13 cellular contexts compared by ENCODE assay signal in the genomic region with DNA sequence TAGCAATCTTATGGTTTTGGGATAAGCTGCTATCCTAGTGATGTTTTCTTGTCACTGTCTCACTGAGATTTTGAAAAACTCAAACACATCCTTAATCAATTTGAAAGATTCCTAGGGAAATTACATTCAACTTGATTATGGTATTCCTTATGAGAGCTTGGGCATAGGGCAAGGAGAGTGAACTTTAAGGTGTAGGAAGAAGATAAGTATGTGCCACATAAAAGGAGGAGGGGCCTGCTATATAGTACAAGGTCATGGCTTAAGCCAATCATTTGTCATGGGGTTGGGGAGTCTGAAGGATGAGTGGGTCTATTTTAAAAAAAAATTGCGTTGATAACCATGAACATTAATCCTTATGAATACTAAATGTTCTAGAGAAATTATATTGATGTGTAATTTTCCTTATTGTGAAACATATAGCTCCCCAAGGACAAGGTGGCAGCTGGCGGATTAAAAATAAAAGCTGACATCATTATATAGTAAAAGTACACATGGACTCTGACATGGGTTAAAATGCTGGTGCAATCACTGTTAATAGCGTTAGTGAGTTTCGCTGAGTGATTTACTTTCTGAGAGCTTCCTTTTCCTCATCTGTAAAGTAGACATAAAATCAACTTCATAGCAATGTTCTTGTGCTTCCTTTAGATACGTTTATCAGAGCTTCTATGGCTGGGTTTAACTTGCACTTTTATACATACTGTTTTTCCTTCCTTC. TPM values are rescaled to one million over a fixed set of nuclear protein-coding genes. Genes with fewer than 3 reads are reported as not detected.
A peak's percentile ranks its signal among the peaks of the same experiment; 100 is the strongest.
DNase-seq lines count a peak whose midpoint lies in the region; ATAC-seq, FAIRE-seq and TF ChIP-seq lines count a peak whose summit lies in the region.
"Had no signal": no experiment of that assay in that cellular context is flagged by ENCODE, and none has a peak within 500 bp of the region (broad histone marks: within the 10 kb centered on the region; RNA-seq: fewer than 3 reads in every experiment).

No MANE protein-coding gene starts in this region.

- H3K4me3 ChIP-seq in GM12878 (no peak overlapping the region), transverse colon (peak overlapping the region in 1 of 4 donors; percentile 16), brain microvascular endothelial cell (ENCODE audit: low read depth, low read length) (no peak overlapping the region)
- no peak overlapping the region for H3K4me3 ChIP-seq in naive thymus-derived CD4-positive, alpha-beta T cell (ENCODE audit: low read length)
- H3K4me3 ChIP-seq: ascending aorta, psoas muscle, uterus had no signal

- H3K27ac ChIP-seq in GM12878 (ENCODE audit: control insufficient read depth, insufficient read depth), result peak overlapping the region; percentile 66
- peak overlapping the region; percentile 74 to 82 (median 76) for H3K27ac ChIP-seq in transverse colon
- no peak overlapping the region for H3K27ac ChIP-seq in substantia nigra (ENCODE audit: low read depth, low read length, poor library complexity, severe bottlenecking)
- no peak overlapping the region for H3K27ac ChIP-seq in brain microvascular endothelial cell
- no peak overlapping the region for H3K27ac ChIP-seq in naive thymus-derived CD4-positive, alpha-beta T cell (ENCODE audit: low read depth, low read length)
- H3K27ac ChIP-seq: ascending aorta, psoas muscle, uterus had no signal

- CTCF ChIA-PET in GM12878 (lab: Yijun Ruan, JAX), result interaction anchor here (1.0 to 1.4 kb wide), 4 partner anchors 15 to 172 kb away, joined by 3 to 5 read pairs (median 4); no protein-coding TSS in a partner anchor
- CTCF ChIA-PET in naive thymus-derived CD4-positive, alpha-beta T cell (lab: Charles Lee), result interaction anchor here (1.2 kb wide), 1 partner anchor 72 kb away, joined by 3 read pairs; no protein-coding TSS in a partner anchor

- RAD21 ChIA-PET in GM12878 (lab: Charles Lee; ENCODE audit: unreplicated experiment), result interaction anchor here (0.9 to 1.5 kb wide), 6 partner anchors 9 to 116 kb away, joined by 3 to 6 read pairs (median 4); no protein-coding TSS in a partner anchor

- H2AFZ ChIP-seq in GM12878 (ENCODE audit: control insufficient read depth, low read depth, low read length), result peak overlapping the region; percentile 56

- H3K4me1 ChIP-seq in GM12878 (ENCODE audit: control insufficient read depth, insufficient read depth, low read length) (peaks cover 13% of the 10 kb centered on the region; the same call in 1 of the 2 replicates), transverse colon (peaks cover 8 to 75% (median 40%) of the 10 kb centered on the region in 4 donors)
- H3K4me1 ChIP-seq in naive thymus-derived CD4-positive, alpha-beta T cell (ENCODE audit: control insufficient read depth in 2 of 2, insufficient read depth in 2 of 2, low read length in 2 of 2), result no peaks in the 10 kb centered on the region
- H3K4me1 ChIP-seq: psoas muscle, uterus had no signal

- peak; percentile 6 for DNase-seq in activated CD4-positive, alpha-beta T cell treated with anti-CD3 and anti-CD28 coated beads, Interleukin-2, amount 10 ng/mL, durations not matched to agents 24 days and 14 days
- no peak for DNase-seq in activated CD4-positive, alpha-beta T cell treated with anti-CD3 and anti-CD28 coated beads for 48 hours
- DNase-seq in LHCN-M2 (ENCODE audit: low read depth), result peak; percentile 42
- no peak for DNase-seq in GM12878 (ENCODE audit: low read depth, low spot score)
- no peak for DNase-seq in transverse colon
- DNase-seq in substantia nigra (lab: John Stamatoyannopoulos, UW), result no peak
- DNase-seq in brain microvascular endothelial cell, result no peak
- no peak for DNase-seq in naive thymus-derived CD4-positive, alpha-beta T cell
- DNase-seq: activated CD8-positive, alpha-beta memory T cell treated with anti-CD3 and anti-CD28 coated beads, Interleukin-2, amount 50 U/mL, for 48 hours; psoas muscle; uterus had no signal

- SMC1A ChIA-PET in GM12878 (lab: Charles Lee; ENCODE audit: uncharacterized antibody, unreplicated experiment), result interaction anchor here (0.6 to 2.8 kb wide), 7 partner anchors 9 to 172 kb away, joined by 3 to 11 read pairs (median 7); partner anchors contain the start of gene GALNT7

- H3K9me3 Mint-ChIP-seq in activated CD4-positive, alpha-beta T cell treated with anti-CD3 and anti-CD28 coated beads, Interleukin-2, amount 10 ng/mL, durations not matched to agents 24 days and 14 days, result no peaks in the 10 kb centered on the region
- peaks cover 0 to 3% (median 0%) of the 10 kb centered on the region in 11 donors for H3K9me3 Mint-ChIP-seq in naive thymus-derived CD4-positive, alpha-beta T cell

- H3K36me3 ChIP-seq in GM12878 (ENCODE audit: control insufficient read depth in 2 of 2, insufficient read depth in 2 of 2, low read length in 1 of 2) (no peaks in the 10 kb centered on the region), transverse colon (no peaks in the 10 kb centered on the region), brain microvascular endothelial cell (replicated peaks) (no peaks in the 10 kb centered on the region)
- no peaks in the 10 kb centered on the region for H3K36me3 ChIP-seq in naive thymus-derived CD4-positive, alpha-beta T cell (ENCODE audit: control insufficient read depth in 2 of 3, insufficient read depth in 3 of 3, low read length in 3 of 3)
- H3K36me3 ChIP-seq: ascending aorta, uterus had no signal

- no peaks in the 10 kb centered on the region; the same call in 1 of the 3 replicates for H3K9me3 ChIP-seq in GM12878 (replicated peaks; ENCODE audit: control insufficient read depth, insufficient read depth, low read length)
- no peaks in the 10 kb centered on the region for H3K9me3 ChIP-seq in transverse colon
- no peaks in the 10 kb centered on the region for H3K9me3 ChIP-seq in naive thymus-derived CD4-positive, alpha-beta T cell (ENCODE audit: control insufficient read depth in 2 of 3, low read length in 3 of 3)
- H3K9me3 ChIP-seq: ascending aorta, psoas muscle, uterus had no signal

- H4K20me1 ChIP-seq in GM12878 (ENCODE audit: control insufficient read depth, insufficient read depth), result no peaks in the 10 kb centered on the region

- H3K27me3 Mint-ChIP-seq in activated CD4-positive, alpha-beta T cell treated with anti-CD3 and anti-CD28 coated beads, Interleukin-2, amount 10 ng/mL, durations not matched to agents 24 days and 14 days, result no peaks in the 10 kb centered on the region
- H3K27me3 Mint-ChIP-seq in naive thymus-derived CD4-positive, alpha-beta T cell, result no peaks in the 10 kb centered on the region

- TF ChIP-seq POLR2A in GM12878 (IDR thresholded peaks at IDR 0.05; ENCODE audit: low read depth, low read length) (no peak), transverse colon (IDR thresholded peaks at IDR 0.05) (peak; percentile 32)

- H3K27ac Mint-ChIP-seq in activated CD4-positive, alpha-beta T cell treated with anti-CD3 and anti-CD28 coated beads, Interleukin-2, amount 10 ng/mL, durations not matched to agents 24 days and 14 days, result no peak overlapping the region
- peak overlapping the region in 2 of 9 donors; percentile 6 to 17 for H3K27ac Mint-ChIP-seq in naive thymus-derived CD4-positive, alpha-beta T cell

- peaks cover 53% of the 10 kb centered on the region for H3K79me2 ChIP-seq in GM12878 (ENCODE audit: control insufficient read depth, insufficient read depth, low read length)

- POLR2A ChIA-PET in GM12878 (lab: Charles Lee), result interaction anchor here (0.6 kb wide), 1 partner anchor 10 kb away, joined by 4 read pairs; no protein-coding TSS in a partner anchor
- POLR2A ChIA-PET in naive thymus-derived CD4-positive, alpha-beta T cell (lab: Charles Lee), result no interaction called here

- H3K4me3 Mint-ChIP-seq in activated CD4-positive, alpha-beta T cell treated with anti-CD3 and anti-CD28 coated beads, Interleukin-2, amount 10 ng/mL, durations not matched to agents 24 days and 14 days, result no peak overlapping the region
- peak overlapping the region in 4 of 10 donors; percentile 6 to 54 (median 14) for H3K4me3 Mint-ChIP-seq in naive thymus-derived CD4-positive, alpha-beta T cell

- peak; percentile 44 for ATAC-seq in GM12878
- ATAC-seq in naive thymus-derived CD4-positive, alpha-beta T cell, result no peak
- ATAC-seq: left lobe of liver had no signal

- WGBS in GM12878 (ENCODE audit: insufficient coverage, insufficient replicate concordance, low lambda C conversion rate, missing lambda C conversion rate), result 91% methylated on average over 5 of the region's 5 CpGs
- 32 to 34% methylated on average over 5 of the region's 5 CpGs for WGBS in transverse colon (ENCODE audit: low coverage in 1 of 2), 2 donors

- peak overlapping the region; percentile 44 for H3K4me2 ChIP-seq in GM12878 (ENCODE audit: control insufficient read depth, insufficient read depth)

- no peak for FAIRE-seq in GM12878 (lab: Jason Lieb, UNC)

- in situ Hi-C loops in GM12878 (cut with MboI) (no loop called here), transverse colon (cut with MboI; ENCODE audit: low pct_ligation_motif_present in 1 of 4, low pct_unique_long_range_greater_than_20kb in 1 of 4, low sequenced_read_pairs in 3 of 4) (no loop called here), brain microvascular endothelial cell (cut with HindIII; ENCODE audit: low pct_ligation_motif_present, low sequenced_read_pairs) (no loop called here)

- H3K9ac ChIP-seq in GM12878 (ENCODE audit: control insufficient read depth, insufficient read depth, low read length), result no peak overlapping the region

- TF ChIP-seq CTCF in GM12878 (IDR thresholded peaks at IDR 0.05 in 2 of 3, conservative IDR thresholded peaks at IDR 0.05 in 1 of 3; ENCODE audit: control insufficient read depth in 2 of 3, extremely low read depth in 1 of 3, insufficient read depth in 1 of 3, low read depth in 3 of 3, low read length in 3 of 3) (no peak), transverse colon (IDR thresholded peaks at IDR 0.05) (no peak), brain microvascular endothelial cell (IDR thresholded peaks at IDR 0.05; ENCODE audit: low read depth, low read length, missing control alignments) (no peak)

- TF ChIP-seq EP300 in GM12878 (IDR thresholded peaks at IDR 0.05; ENCODE audit: borderline replicate concordance in 1 of 2, control insufficient read depth in 1 of 2, low read depth in 2 of 2, low read length in 2 of 2), result no peak
- no peak for TF ChIP-seq EP300 in transverse colon (IDR thresholded peaks at IDR 0.05; ENCODE audit: low read depth)

- H3K27me3 ChIP-seq in GM12878 (replicated peaks in 1 of 2; ENCODE audit: control insufficient read depth in 2 of 2, insufficient read depth in 2 of 2, low read length in 1 of 2) (no peaks in the 10 kb centered on the region), transverse colon (no peaks in the 10 kb centered on the region), brain microvascular endothelial cell (replicated peaks) (no peaks in the 10 kb centered on the region)
- H3K27me3 ChIP-seq in naive thymus-derived CD4-positive, alpha-beta T cell (ENCODE audit: control insufficient read depth in 2 of 2, insufficient read depth in 2 of 2, low read length in 2 of 2), result no peaks in the 10 kb centered on the region
- H3K27me3 ChIP-seq: ascending aorta, uterus had no signal

- BruUV-seq in GM12878 (replicated peaks; lab: Mats Ljungman, UMichigan), result no TSS peak

- no peak for TF ChIP-seq RAD21 in GM12878 (IDR thresholded peaks at IDR 0.05; ENCODE audit: insufficient read depth, low read depth, low read length)

- H3K36me3 Mint-ChIP-seq in activated CD4-positive, alpha-beta T cell treated with anti-CD3 and anti-CD28 coated beads, Interleukin-2, amount 10 ng/mL, durations not matched to agents 24 days and 14 days (ENCODE audit: low read depth), result no peaks in the 10 kb centered on the region
- peaks cover 0 to 13% (median 4%) of the 10 kb centered on the region in 5 donors for H3K36me3 Mint-ChIP-seq in naive thymus-derived CD4-positive, alpha-beta T cell

- peaks cover 25% of the 10 kb centered on the region for H3K4me1 Mint-ChIP-seq in activated CD4-positive, alpha-beta T cell treated with anti-CD3 and anti-CD28 coated beads, Interleukin-2, amount 10 ng/mL, durations not matched to agents 24 days and 14 days
- peaks cover 21 to 57% (median 36%) of the 10 kb centered on the region in 7 donors for H3K4me1 Mint-ChIP-seq in naive thymus-derived CD4-positive, alpha-beta T cell

- intact Hi-C loops in activated CD4-positive, alpha-beta T cell treated with anti-CD3 and anti-CD28 coated beads, Interleukin-2, amount 10 ng/mL, durations not matched to agents 24 days and 14 days (cut with micrococcal nuclease), result no loop called here
- intact Hi-C loops in GM12878 (cut with micrococcal nuclease; ENCODE audit: unreplicated experiment) (no loop called here), transverse colon (cut with DNase I; ENCODE audit: low total_unique reads) (no loop called here)
- intact Hi-C loops in naive thymus-derived CD4-positive, alpha-beta T cell (cut with micrococcal nuclease), result no loop called here

RNA-seq across cellular contexts. Expression of gene GALNT7, which starts 17.4 kb away (rescaled TPM):
- total RNA-seq in activated CD4-positive, alpha-beta T cell treated with anti-CD3 and anti-CD28 coated beads, Interleukin-2, amount 10 ng/mL, durations not matched to agents 24 days and 14 days, result 25.9 and 26.7 TPM in 2 replicates
- total RNA-seq in LHCN-M2 (2014; rRNA removed) (94.9 and 119 TPM in 2 replicates), GM12878 (2014; rRNA removed) (19.1 and 26.5 TPM in 2 replicates), GM12878 (2014; rRNA removed; fragmentation: Illumina TruSeq; extraction: Trizol) (31.7 and 33.2 TPM in 2 replicates), GM12878 (2021) (30.3 and 32.4 TPM in 2 replicates), transverse colon (100 to 1,000 TPM in 2 of 4 donors, 10 to 100 TPM in 2; 31.4 to 124 (median 105) TPM)
- polyA plus RNA-seq in LHCN-M2 (2012), result 25.7 TPM
- total RNA-seq in GM12878 (2013; cell fraction: nucleolus; rRNA removed), result 74.9 and 78.4 TPM in 2 replicates
- polyA plus RNA-seq in GM12878 (2011; ENCODE audit: low read depth), result 7.9 TPM
- polyA plus RNA-seq in GM12878 (2011; rRNA removed) (32.2 and 47.5 TPM in 2 replicates), GM12878 (2014; fragmentation: Illumina TruSeq; extraction: Trizol) (31.1 and 42.1 TPM in 2 replicates), GM12878 (2014; fragmentation: Nextera tagmentation; extraction: Ambion mirVana) (10 to 100 TPM; 14.2 to 14.8 TPM), GM12878 (2014; rRNA removed) (16.8 and 20.8 TPM in 2 replicates), GM12878 (2016; fragmentation: Nextera tagmentation; extraction: Ambion mirVana) (10 to 100 TPM; 27.6 to 33.0 TPM)
- polyA plus RNA-seq in GM12878 (2011; cell fraction: cytosol; rRNA removed), result 10.6 and 11.0 TPM in 2 replicates
- 31.9 and 33.0 TPM in 2 replicates for polyA plus RNA-seq in GM12878 (2011; cell fraction: nucleus; rRNA removed)
- 11.3 and 14.8 TPM in 2 replicates for polyA plus RNA-seq in GM12878 (2012)
- 28.1 and 41.5 TPM in 2 replicates for polyA minus RNA-seq in GM12878 (2011; rRNA and poly(A)+ RNA removed)
- 13.7 and 18.7 TPM in 2 replicates for polyA minus RNA-seq in GM12878 (2011; cell fraction: cytosol; rRNA and poly(A)+ RNA removed)
- polyA minus RNA-seq in GM12878 (2011; cell fraction: nucleus; rRNA and poly(A)+ RNA removed), result 21.0 and 45.9 TPM in 2 replicates
- 10 to 100 TPM; 10.2 to 24.1 (median 21.2) TPM for total RNA-seq in naive thymus-derived CD4-positive, alpha-beta T cell
- 1 to 10 TPM; 8.3 to 9.4 TPM for polyA plus RNA-seq in naive thymus-derived CD4-positive, alpha-beta T cell

Comparison
In these comparisons a context has a peak if more than half of its experiments do, and no peak if none do; other contexts are left out.
1. DNase-seq: peak in activated CD4-positive, alpha-beta T cell treated with anti-CD3 and anti-CD28 coated beads, Interleukin-2, amount 10 ng/mL, durations not matched to agents 24 days and 14 days (single experiment) and LHCN-M2 (single experiment); none in activated CD4-positive, alpha-beta T cell treated with anti-CD3 and anti-CD28 coated beads for 48 hours (single experiment), GM12878 (single experiment), transverse colon (single experiment), substantia nigra (0 of 49), brain microvascular endothelial cell (single experiment) and naive thymus-derived CD4-positive, alpha-beta T cell (0 of 9).
2. H3K27ac ChIP-seq: peak in GM12878 (single experiment) and transverse colon (4 of 4); none in substantia nigra (single experiment), brain microvascular endothelial cell (single experiment) and naive thymus-derived CD4-positive, alpha-beta T cell (single experiment).